In the genomic region with DNA sequence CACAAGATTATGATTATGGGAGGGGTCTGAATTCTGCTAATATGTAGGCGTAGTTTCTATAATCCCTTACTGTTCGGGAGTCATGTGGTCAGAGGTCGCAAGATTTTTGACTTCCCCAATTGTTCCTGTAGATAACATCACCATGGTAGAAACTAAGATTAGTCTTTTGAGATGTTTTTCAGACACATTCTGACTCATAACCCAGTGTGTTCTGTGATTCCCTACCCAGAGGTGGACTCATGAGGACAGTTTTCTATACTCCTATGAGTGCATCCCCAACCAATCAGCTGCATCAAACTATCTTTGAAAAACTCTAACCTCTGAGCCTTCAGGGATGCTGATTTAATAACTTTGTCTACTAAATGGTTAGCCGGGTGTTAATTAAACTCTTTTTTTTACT, we compare ENCODE assay signal across 18 cellular contexts.
DNase-seq lines count a peak whose midpoint lies in the region; ATAC-seq lines count a peak whose summit lies in the region.
"Had no signal": no experiment of that assay in that cellular context is flagged by ENCODE, and none has a peak within 500 bp of the region (broad histone marks: within the 10 kb centered on the region; RNA-seq: fewer than 3 reads in every experiment).

No MANE protein-coding gene starts in this region.

- H2BK15ac ChIP-seq in neuronal stem cell (ENCODE audit: low read length) = no peak overlapping the region

- no peaks in the 10 kb centered on the region for H3K4me1 ChIP-seq in neuronal stem cell (ENCODE audit: control insufficient read depth in 2 of 2, insufficient read depth in 1 of 2, low read depth in 1 of 2, low read length in 2 of 2)
- H3K4me1 ChIP-seq: body of pancreas, uterus had no signal

- no peaks in the 10 kb centered on the region for H3K27me3 Mint-ChIP-seq in activated T-helper 2 cell treated with anti-CD3 and anti-CD28 coated beads, Interferon-gamma antibody, Interleukin-2, Interleukin-4, amounts not matched to agents 10 μg/mL and 5 μg/mL and 100 μg/mL, durations not matched to agents 14 hours and 24 hours and 36 hours (ENCODE audit: low read depth)
- H3K27me3 Mint-ChIP-seq: activated CD4-positive, alpha-beta memory T cell treated with anti-CD3 and anti-CD28 coated beads for 36 hours; dendritic cell treated with granulocyte-macrophage colony-stimulating factor and Interleukin-4, amounts not matched to agents 40 ng/mL and 50 ng/mL, for 4 days; progenitor cell of endocrine pancreas had no signal

- H4K91ac ChIP-seq in neuronal stem cell (ENCODE audit: low read depth, low read length, poor library complexity) = no peak overlapping the region

- H2AK5ac ChIP-seq in neuronal stem cell (ENCODE audit: low read depth, low read length) = no peak overlapping the region

- H3K79me1 ChIP-seq in neuronal stem cell (ENCODE audit: low read depth, low read length) = no peaks in the 10 kb centered on the region

- no peak overlapping the region for H3K9ac ChIP-seq in neuronal stem cell (ENCODE audit: low read depth, low read length, poor library complexity)

- no peak overlapping the region for H2BK120ac ChIP-seq in neuronal stem cell (ENCODE audit: low read depth, low read length)

- no peak overlapping the region for H3K4me3 ChIP-seq in neuronal stem cell (ENCODE audit: low read length in 2 of 2)
- H3K4me3 ChIP-seq: body of pancreas, uterus had no signal

- no peak overlapping the region for H3K4me3 Mint-ChIP-seq in activated T-helper 2 cell treated with anti-CD3 and anti-CD28 coated beads, Interferon-gamma antibody, Interleukin-2, Interleukin-4, amounts not matched to agents 10 μg/mL and 5 μg/mL and 100 μg/mL, durations not matched to agents 14 hours and 24 hours and 36 hours (ENCODE audit: low read depth)
- H3K4me3 Mint-ChIP-seq: activated CD4-positive, alpha-beta memory T cell treated with anti-CD3 and anti-CD28 coated beads for 36 hours; dendritic cell treated with granulocyte-macrophage colony-stimulating factor and Interleukin-4, amounts not matched to agents 40 ng/mL and 50 ng/mL, for 4 days; HFFc6; WTC11 had no signal

- no peaks in the 10 kb centered on the region for H3K27me3 ChIP-seq in neuronal stem cell (ENCODE audit: control insufficient read depth in 3 of 3, insufficient read depth in 3 of 3, low read depth in 1 of 3, low read length in 3 of 3)
- H3K27me3 ChIP-seq: body of pancreas, uterus had no signal

- H3K27ac Mint-ChIP-seq in activated T-helper 2 cell treated with anti-CD3 and anti-CD28 coated beads, Interferon-gamma antibody, Interleukin-2, Interleukin-4, amounts not matched to agents 10 μg/mL and 5 μg/mL and 100 μg/mL, durations not matched to agents 14 hours and 24 hours and 36 hours = no peak overlapping the region
- H3K27ac Mint-ChIP-seq: activated CD4-positive, alpha-beta memory T cell treated with anti-CD3 and anti-CD28 coated beads for 36 hours; activated naive CD4-positive, alpha-beta T cell treated with anti-CD3 and anti-CD28 coated beads, Interleukin-2, amount 50 U/mL, for 72 hours; dendritic cell treated with granulocyte-macrophage colony-stimulating factor and Interleukin-4, amounts not matched to agents 40 ng/mL and 50 ng/mL, for 4 days; HFFc6; progenitor cell of endocrine pancreas; WTC11 had no signal

- H3K4me2 ChIP-seq in neuronal stem cell (ENCODE audit: insufficient read depth, low read length, poor library complexity, severe bottlenecking) = no peak overlapping the region

- no peaks in the 10 kb centered on the region for H3K36me3 Mint-ChIP-seq in activated T-helper 2 cell treated with anti-CD3 and anti-CD28 coated beads, Interferon-gamma antibody, Interleukin-2, Interleukin-4, amounts not matched to agents 10 μg/mL and 5 μg/mL and 100 μg/mL, durations not matched to agents 14 hours and 24 hours and 36 hours (ENCODE audit: low read depth)
- H3K36me3 Mint-ChIP-seq: activated CD4-positive, alpha-beta memory T cell treated with anti-CD3 and anti-CD28 coated beads for 36 hours; activated naive CD4-positive, alpha-beta T cell treated with anti-CD3 and anti-CD28 coated beads, Interleukin-2, amount 50 U/mL, for 72 hours had no signal

- DNase-seq in MV-4-11 (lab: John Stamatoyannopoulos, UW) = peak; percentile 32
- no peak for DNase-seq in neuronal stem cell (ENCODE audit: low spot score)
- no peak for DNase-seq in activated T-helper 2 cell treated with anti-CD3 and anti-CD28 coated beads, Interferon-gamma antibody, Interleukin-2, Interleukin-4, amounts not matched to agents 10 μg/mL and 5 μg/mL and 100 μg/mL, durations not matched to agents 14 hours and 24 hours and 36 hours (ENCODE audit: low spot score)
- DNase-seq in cortex of kidney (lab: John Stamatoyannopoulos, UW) = no peak
- DNase-seq: activated CD4-positive, alpha-beta memory T cell treated with anti-CD3 and anti-CD28 coated beads for 36 hours; activated T-cell treated with anti-CD3 and anti-CD28 coated beads, Interleukin-2, amount 50 U/mL, for 1 hour; body of pancreas; HFFc6; NCI-H1694; SHP77; uterus had no signal

- no peak overlapping the region for H3K23ac ChIP-seq in neuronal stem cell (ENCODE audit: low read depth, low read length, poor library complexity)

- H3K9me3 Mint-ChIP-seq in activated T-helper 2 cell treated with anti-CD3 and anti-CD28 coated beads, Interferon-gamma antibody, Interleukin-2, Interleukin-4, amounts not matched to agents 10 μg/mL and 5 μg/mL and 100 μg/mL, durations not matched to agents 14 hours and 24 hours and 36 hours = no peaks in the 10 kb centered on the region
- H3K9me3 Mint-ChIP-seq: activated CD4-positive, alpha-beta memory T cell treated with anti-CD3 and anti-CD28 coated beads for 36 hours; activated naive CD4-positive, alpha-beta T cell treated with anti-CD3 and anti-CD28 coated beads, Interleukin-2, amount 50 U/mL, for 72 hours; HFFc6 had no signal

- H3K18ac ChIP-seq in neuronal stem cell (ENCODE audit: low read length) = no peak overlapping the region

- H4K8ac ChIP-seq in neuronal stem cell (ENCODE audit: low read depth, low read length) = no peak overlapping the region

- H3K4me1 Mint-ChIP-seq in activated T-helper 2 cell treated with anti-CD3 and anti-CD28 coated beads, Interferon-gamma antibody, Interleukin-2, Interleukin-4, amounts not matched to agents 10 μg/mL and 5 μg/mL and 100 μg/mL, durations not matched to agents 14 hours and 24 hours and 36 hours (ENCODE audit: low read depth) = no peaks in the 10 kb centered on the region

- H3K4ac ChIP-seq in neuronal stem cell (ENCODE audit: low read length) = no peak overlapping the region

- ATAC-seq in GM19395 (IDR thresholded peaks at IDR 0.05; ENCODE audit: unreplicated experiment) (peak; percentile 73), HG03025 (IDR thresholded peaks at IDR 0.05; ENCODE audit: low FRiP score, unreplicated experiment) (peak; percentile 79), esophagus mucosa (no peak)
- ATAC-seq: activated naive CD4-positive, alpha-beta T cell treated with anti-CD3 and anti-CD28 coated beads, Interleukin-2, amount 50 U/mL, for 72 hours; body of pancreas; WTC11 had no signal

- intact Hi-C loops in activated T-helper 2 cell treated with anti-CD3 and anti-CD28 coated beads, Interferon-gamma antibody, Interleukin-2, Interleukin-4, amounts not matched to agents 10 μg/mL and 5 μg/mL and 100 μg/mL, durations not matched to agents 14 hours and 24 hours and 36 hours (cut with micrococcal nuclease) = no loop called here

- no peak overlapping the region for H3K27ac ChIP-seq in neuronal stem cell (replicated peaks; ENCODE audit: low read length)
- H3K27ac ChIP-seq: body of pancreas, uterus had no signal

- H2AFZ ChIP-seq in neuronal stem cell (ENCODE audit: low read length) = peak overlapping the region; percentile 2

- H2BK5ac ChIP-seq in neuronal stem cell (ENCODE audit: low read length) = no peak overlapping the region

- peaks cover 0 to 2% of the 10 kb centered on the region in 2 donors for H3K9me3 ChIP-seq in neuronal stem cell (replicated peaks in 1 of 2; ENCODE audit: control insufficient read depth in 2 of 2, insufficient read depth in 1 of 2, low read depth in 1 of 2, low read length in 2 of 2)
- H3K9me3 ChIP-seq: body of pancreas, uterus had no signal

- H3K36me3 ChIP-seq in neuronal stem cell (replicated peaks in 1 of 2; ENCODE audit: control insufficient read depth in 2 of 2, insufficient read depth in 2 of 2, low read length in 2 of 2) = peaks cover 0 to 2% of the 10 kb centered on the region in 2 donors
- H3K36me3 ChIP-seq: uterus had no signal

- no peak overlapping the region for H2BK12ac ChIP-seq in neuronal stem cell (ENCODE audit: low read length)

- WGBS in neuronal stem cell (ENCODE audit: extremely low coverage in 2 of 2, insufficient read length in 2 of 2, insufficient replicate concordance in 1 of 2), 2 donors = no CpG with 5 or more reads among the region's 4 CpGs

- no peak overlapping the region for H3K14ac ChIP-seq in neuronal stem cell (ENCODE audit: low read length)
